In the genomic region with DNA sequence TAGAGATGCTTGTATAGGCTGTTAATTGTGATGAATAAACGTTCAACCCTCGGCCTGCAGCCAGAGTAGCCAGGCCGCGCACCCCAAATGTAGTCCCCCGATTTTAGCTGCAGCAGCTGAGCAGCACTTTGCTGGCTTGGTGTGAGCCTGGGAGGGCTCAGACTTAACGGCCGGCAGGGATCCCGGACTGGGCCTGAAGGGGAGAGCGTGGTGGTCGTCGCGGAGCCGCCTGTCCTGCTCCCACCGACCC, we compare ENCODE assay signal across 1 cellular context.
TF ChIP-seq lines count a peak whose summit lies in the region.

No MANE protein-coding gene starts in this region.

TF ChIP-seq in K562, 482 proteins besides CTCF, POLR2A, EP300 and RAD21:
- TF ChIP-seq POLR2H (tag; IDR thresholded peaks at IDR 0.05; ENCODE audit: low read depth) (no peak), NONO (IDR thresholded peaks at IDR 0.05; ENCODE audit: low read depth in 2 of 2, low read length in 1 of 2) (peak in 1 of 2 experiments; percentile 22; a peak in 1 of 4 replicates), ZNF778 (CRISPR knock-in tag; IDR thresholded peaks at IDR 0.05) (no peak), ZNF780A (CRISPR knock-in tag; IDR thresholded peaks at IDR 0.05) (no peak), ZC3H4 (CRISPR knock-in tag; IDR thresholded peaks at IDR 0.05; ENCODE audit: borderline replicate concordance) (no peak), ZNF445 (CRISPR knock-in tag; IDR thresholded peaks at IDR 0.05; ENCODE audit: low read depth) (0 out of 2 replicates have a peak, but pooled peaks have one; percentile 3), ZNF133 (CRISPR knock-in tag; IDR thresholded peaks at IDR 0.05) (no peak), THRB (CRISPR knock-in tag; conservative IDR thresholded peaks at IDR 0.05) (no peak), PPARD (CRISPR knock-in tag; IDR thresholded peaks at IDR 0.05) (no peak), CBX5 (IDR thresholded peaks at IDR 0.05; ENCODE audit: borderline replicate concordance, low read depth) (no peak), ZSCAN29 (IDR thresholded peaks at IDR 0.05) (no peak), RHOXF2B (CRISPR knock-in tag; conservative IDR thresholded peaks at IDR 0.05) (no peak), ZBTB7A (IDR thresholded peaks at IDR 0.05; ENCODE audit: borderline replicate concordance, control insufficient read depth, low read depth, low read length) (peak; percentile 82; the same call in 1 of the 2 replicates), LCOR (CRISPR knock-in tag; IDR thresholded peaks at IDR 0.05) (0 out of 2 replicates have a peak, but pooled peaks have one; percentile 6), ZNF655 (CRISPR knock-in tag; IDR thresholded peaks at IDR 0.05) (no peak), ESRRB (CRISPR knock-in tag; IDR thresholded peaks at IDR 0.05; ENCODE audit: borderline replicate concordance) (no peak), MYNN (IDR thresholded peaks at IDR 0.05) (0 out of 2 replicates have a peak, but pooled peaks have one; percentile 71), MYNN (CRISPR knock-in tag; IDR thresholded peaks at IDR 0.05) (no peak), STAG1 (CRISPR knock-in tag; IDR thresholded peaks at IDR 0.05; ENCODE audit: borderline replicate concordance) (no peak)
- TF ChIP-seq, protein P1, sequence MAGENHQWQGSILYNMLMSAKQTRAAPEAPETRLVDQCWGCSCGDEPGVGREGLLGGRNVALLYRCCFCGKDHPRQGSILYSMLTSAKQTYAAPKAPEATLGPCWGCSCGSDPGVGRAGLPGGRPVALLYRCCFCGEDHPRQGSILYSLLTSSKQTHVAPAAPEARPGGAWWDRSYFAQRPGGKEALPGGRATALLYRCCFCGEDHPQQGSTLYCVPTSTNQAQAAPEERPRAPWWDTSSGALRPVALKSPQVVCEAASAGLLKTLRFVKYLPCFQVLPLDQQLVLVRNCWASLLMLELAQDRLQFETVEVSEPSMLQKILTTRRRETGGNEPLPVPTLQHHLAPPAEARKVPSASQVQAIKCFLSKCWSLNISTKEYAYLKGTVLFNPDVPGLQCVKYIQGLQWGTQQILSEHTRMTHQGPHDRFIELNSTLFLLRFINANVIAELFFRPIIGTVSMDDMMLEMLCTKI (IDR thresholded peaks at IDR 0.05; ENCODE audit: partially characterized antibody): no peak
